18 cellular contexts compared by ENCODE assay signal in the genomic region with DNA sequence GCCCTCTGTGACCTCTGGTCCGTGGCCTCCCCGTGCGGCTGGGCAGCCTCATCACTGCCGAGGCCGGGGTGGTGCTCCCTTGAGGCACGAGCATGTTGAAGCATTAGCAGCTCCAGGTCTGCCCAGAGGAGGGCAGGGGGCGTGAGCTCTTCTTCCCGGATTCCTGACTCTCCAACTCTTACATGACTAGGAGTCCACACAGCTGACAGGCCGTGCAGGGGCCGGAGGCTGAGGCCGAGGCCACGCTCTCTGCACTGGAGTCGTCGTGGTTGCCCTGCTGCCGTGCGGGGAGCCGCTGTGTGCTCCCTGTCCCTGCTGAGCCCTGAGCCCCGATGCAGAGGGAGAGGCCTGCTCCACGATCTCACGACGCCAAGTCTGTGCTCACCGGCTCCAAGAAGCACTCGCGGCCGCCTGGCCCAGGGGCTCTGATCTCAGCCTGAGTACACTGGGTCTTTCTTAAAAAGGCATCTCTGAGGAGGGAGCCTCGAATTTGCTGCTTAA. TPM values are rescaled to one million over a fixed set of nuclear protein-coding genes. Genes with fewer than 3 reads are reported as not detected.
A peak's percentile ranks its signal among the peaks of the same experiment; 100 is the strongest.
DNase-seq lines count a peak whose midpoint lies in the region; ATAC-seq and TF ChIP-seq lines count a peak whose summit lies in the region.
"Had no signal": no experiment of that assay in that cellular context is flagged by ENCODE, and none has a peak within 500 bp of the region (broad histone marks: within the 10 kb centered on the region; RNA-seq: fewer than 3 reads in every experiment).

No MANE protein-coding gene starts in this region.

- no peak overlapping the region for H3K27ac ChIP-seq in endodermal cell (ENCODE audit: low read depth, low read length)
- H3K27ac ChIP-seq in osteoblast (ENCODE audit: low read depth, low read length), result no peak overlapping the region
- H3K27ac ChIP-seq in aorta (ENCODE audit: low read depth in 1 of 2, low read length in 2 of 2), result no peak overlapping the region
- H3K27ac ChIP-seq: GM23248 had no signal

- no peaks in the 10 kb centered on the region for H3K9me3 Mint-ChIP-seq in endodermal cell

- no peaks in the 10 kb centered on the region for H3K36me3 Mint-ChIP-seq in endodermal cell (ENCODE audit: low read depth)
- H3K36me3 Mint-ChIP-seq: CD4-positive, alpha-beta memory T cell had no signal

- H3K4me2 ChIP-seq in osteoblast (ENCODE audit: insufficient read depth, low read length), result no peak overlapping the region

- no peak overlapping the region for H3K4me3 Mint-ChIP-seq in endodermal cell
- H3K4me3 Mint-ChIP-seq: CD4-positive, alpha-beta memory T cell had no signal

- no peak for TF ChIP-seq CTCF in endodermal cell (conservative IDR thresholded peaks at IDR 0.05)
- no peak for TF ChIP-seq CTCF in osteoblast (IDR thresholded peaks at IDR 0.05; ENCODE audit: extremely low read depth, low read depth, low read length)

- ATAC-seq in aorta (ENCODE audit: low FRiP score) (no peak), HG02763 (IDR thresholded peaks at IDR 0.05; ENCODE audit: unreplicated experiment) (no peak)
- ATAC-seq: PC-3, Right ventricle myocardium inferior had no signal

- H4K20me1 ChIP-seq in osteoblast (ENCODE audit: insufficient read depth, low read length), result no peaks in the 10 kb centered on the region

- WGBS in endodermal cell (ENCODE audit: insufficient coverage in 1 of 2, insufficient read length in 1 of 2), 2 experiments, result 84 to 88% methylated on average over 11 to 26 of the region's 26 CpGs
- WGBS in aorta, 2 donors, result 49 to 50% methylated on average over 25 to 26 of the region's 26 CpGs

- no peak overlapping the region for H3K9ac ChIP-seq in endodermal cell (ENCODE audit: extremely low read depth, low read length, poor library complexity, severe bottlenecking)
- H3K9ac ChIP-seq: GM23248 had no signal

- H3K9me3 ChIP-seq in endodermal cell (ENCODE audit: control insufficient read depth, low read length) (no peaks in the 10 kb centered on the region), osteoblast (ENCODE audit: low read depth, low read length) (no peaks in the 10 kb centered on the region), aorta (ENCODE audit: control insufficient read depth, low read length) (no peaks in the 10 kb centered on the region)
- H3K9me3 ChIP-seq: BE2C had no signal

- DNase-seq in activated CD8-positive, alpha-beta memory T cell treated with anti-CD3 and anti-CD28 coated beads, Interleukin-2, amount 50 U/mL, for 48 hours, result peak; percentile 42
- DNase-seq in activated CD8-positive, alpha-beta memory T cell treated with anti-CD3 and anti-CD28 coated beads, Interleukin-2, amount 50 U/mL, for 4 hours, result no peak
- DNase-seq in endodermal cell, result peak; percentile 42
- peak; percentile 85 for DNase-seq in osteoblast (ENCODE audit: insufficient read length, low spot score, missing footprints)
- DNase-seq in aorta, result peak; percentile 24 to 68
- DNase-seq in NCI-H82 treated with DMSO at 0.1 percent for 48 hours (lab: John Stamatoyannopoulos, UW; ENCODE audit: unreplicated experiment), result no peak
- no peak for DNase-seq in activated CD4-positive, alpha-beta T cell treated with anti-CD3 and anti-CD28 coated beads, Interleukin-2, amount 50 U/mL, for 1 hour
- DNase-seq: 8988T; BE2C; Calu3; CD4-positive, alpha-beta memory T cell; GM23248; NCI-H1105 treated with DMSO at 0.1 percent for 48 hours; NCI-H187; NCI-H748 treated with DMSO at 0.1 percent for 48 hours; PC-3 had no signal

- H3K4me3 ChIP-seq in endodermal cell (ENCODE audit: low read length) (no peak overlapping the region), osteoblast (ENCODE audit: insufficient read depth, low read length) (no peak overlapping the region), aorta (ENCODE audit: low read length in 2 of 2) (no peak overlapping the region)
- H3K4me3 ChIP-seq: GM23248 had no signal

- intact Hi-C loops in aorta (cut with DNase I), result no loop called here

- no peaks in the 10 kb centered on the region for H3K4me1 ChIP-seq in endodermal cell (ENCODE audit: control insufficient read depth, insufficient read depth, low read length)
- no peaks in the 10 kb centered on the region for H3K4me1 ChIP-seq in osteoblast (ENCODE audit: insufficient read depth, low read length)
- no peaks in the 10 kb centered on the region for H3K4me1 ChIP-seq in aorta (ENCODE audit: control insufficient read depth in 1 of 2, insufficient read depth in 2 of 2, low read length in 2 of 2)
- H3K4me1 ChIP-seq: BE2C had no signal

- H3K27me3 Mint-ChIP-seq in endodermal cell (ENCODE audit: insufficient read depth), result peaks cover 21% of the 10 kb centered on the region

- H2AFZ ChIP-seq in osteoblast (ENCODE audit: low read length), result no peak overlapping the region
- H2AFZ ChIP-seq: GM23248 had no signal

- H3K79me2 ChIP-seq in osteoblast (ENCODE audit: insufficient read depth, low read length), result no peaks in the 10 kb centered on the region

- H3K27me3 ChIP-seq in endodermal cell (ENCODE audit: control insufficient read depth, insufficient read depth, low read length, poor library complexity, severe bottlenecking) (peaks cover 13% of the 10 kb centered on the region), osteoblast (ENCODE audit: insufficient read depth, low read length) (peaks cover 25% of the 10 kb centered on the region), aorta (ENCODE audit: control insufficient read depth in 1 of 2, insufficient read depth in 2 of 2, low read length in 1 of 2) (no peaks in the 10 kb centered on the region)
- H3K27me3 ChIP-seq: BE2C had no signal

- no peaks in the 10 kb centered on the region for H3K36me3 ChIP-seq in endodermal cell (ENCODE audit: control insufficient read depth, insufficient read depth, low read length)
- no peaks in the 10 kb centered on the region for H3K36me3 ChIP-seq in osteoblast (ENCODE audit: insufficient read depth, low read length)
- no peaks in the 10 kb centered on the region for H3K36me3 ChIP-seq in aorta (ENCODE audit: control insufficient read depth in 1 of 2, insufficient read depth in 2 of 2, low read length in 1 of 2)
- H3K36me3 ChIP-seq: BE2C had no signal

- no peaks in the 10 kb centered on the region for H3K4me1 Mint-ChIP-seq in endodermal cell
- H3K4me1 Mint-ChIP-seq: CD4-positive, alpha-beta memory T cell had no signal

- no peak overlapping the region for H3K27ac Mint-ChIP-seq in endodermal cell

RNA-seq across cellular contexts. Expression of a gene that starts 19.4 kb away (rescaled TPM):
- not detected for total RNA-seq in endodermal cell
- 0.32 TPM for polyA plus RNA-seq in endodermal cell (2013, experiment 1 of 2)
- polyA plus RNA-seq in endodermal cell (2013, experiment 2 of 2), result not detected
- not detected in 2 replicates for total RNA-seq in osteoblast
- total RNA-seq in aorta, result 1 to 10 TPM in 1 of 2 donors, under 1 TPM in 1; 0.23 to 1.1 TPM
- polyA plus RNA-seq in aorta, result not detected
- total RNA-seq: Calu3; CD4-positive, alpha-beta memory T cell; GM23248; PC-3; Right ventricle myocardium inferior had no signal
- polyA plus RNA-seq: CD4-positive, alpha-beta memory T cell; GM23248 had no signal

Comparison
In these comparisons a context has a peak if more than half of its experiments do, and no peak if none do; other contexts are left out.
1. DNase-seq: peak in activated CD8-positive, alpha-beta memory T cell treated with anti-CD3 and anti-CD28 coated beads, Interleukin-2, amount 50 U/mL, for 48 hours (single experiment), endodermal cell (single experiment), osteoblast (single experiment) and aorta (2 of 2); none in activated CD8-positive, alpha-beta memory T cell treated with anti-CD3 and anti-CD28 coated beads, Interleukin-2, amount 50 U/mL, for 4 hours (single experiment), NCI-H82 treated with DMSO at 0.1 percent for 48 hours (single experiment) and activated CD4-positive, alpha-beta T cell treated with anti-CD3 and anti-CD28 coated beads, Interleukin-2, amount 50 U/mL, for 1 hour (single experiment).